8 cellular contexts compared by ENCODE assay signal in genomic region chr22:36365020-36365411, GRCh38. TPM values are rescaled to one million over a fixed set of nuclear protein-coding genes. Genes with fewer than 3 reads are reported as not detected.
DNase-seq lines count a peak whose midpoint lies in the region; ATAC-seq, FAIRE-seq and TF ChIP-seq lines count a peak whose summit lies in the region.

No MANE protein-coding gene starts in this region.

- peaks cover 0 to 49% (median 10%) of the 10 kb centered on the region in 9 donors for H3K36me3 ChIP-seq in heart left ventricle
- H3K36me3 ChIP-seq in smooth muscle cell (ENCODE audit: low read depth) = no peaks in the 10 kb centered on the region

- peak; percentile 84 for FAIRE-seq in RCC 7860 (lab: Jason Lieb, UNC)

- H3K4me1 ChIP-seq in heart left ventricle (peaks cover 39 to 100% (median 99%) of the 10 kb centered on the region in 12 donors), smooth muscle cell (ENCODE audit: low read depth) (peaks cover 96% of the 10 kb centered on the region)

- 13 to 16% (median 15%) methylated on average over 5 to 9 of the region's 9 CpGs for WGBS in heart left ventricle, 4 donors
- WGBS in smooth muscle cell (ENCODE audit: low lambda C conversion rate) = 8% methylated on average over 9 of the region's 9 CpGs

- H3K9me3 ChIP-seq in heart left ventricle (no peaks in the 10 kb centered on the region), smooth muscle cell (replicated peaks; ENCODE audit: low read depth) (no peaks in the 10 kb centered on the region)

- H4K20me1 ChIP-seq in smooth muscle cell (ENCODE audit: low read depth) = peaks cover 100% of the 10 kb centered on the region

- peak overlapping the region; percentile 43 to 99 (median 88) for H3K27ac ChIP-seq in heart left ventricle
- H3K27ac ChIP-seq in smooth muscle cell (ENCODE audit: low read depth) = peak overlapping the region; percentile 95

- no peak overlapping the region for H2AFZ ChIP-seq in smooth muscle cell (ENCODE audit: low read depth)

- H3F3A ChIP-seq in smooth muscle cell (ENCODE audit: low read depth) = peaks cover 68% of the 10 kb centered on the region

- DNase-seq in RCC 7860 (ENCODE audit: low spot score) = peak; percentile 92
- peak; percentile 43 for DNase-seq in activated gamma-delta T cell (lab: John Stamatoyannopoulos, UW)
- DNase-seq in heart left ventricle = peak in 2 of 5 donors; percentile 71 to 88
- peak; percentile 46 for DNase-seq in smooth muscle cell (lab: John Stamatoyannopoulos, UW; ENCODE audit: unreplicated experiment)
- DNase-seq in NCI-H1930 (lab: John Stamatoyannopoulos, UW) = no peak

- intact Hi-C loops in heart left ventricle (cut with DNase I) = loop anchor here in 8 of 10 donors (5.0 kb wide), 3 partner anchors 33 to 102 kb away; no protein-coding TSS in a partner anchor

- TF ChIP-seq POLR2A in heart left ventricle (IDR thresholded peaks at IDR 0.05) = no peak

- H3K4me2 ChIP-seq in smooth muscle cell = peak overlapping the region; percentile 81

- H3K27me3 ChIP-seq in heart left ventricle (no peaks in the 10 kb centered on the region), smooth muscle cell (ENCODE audit: low read depth) (no peaks in the 10 kb centered on the region)

- peaks cover 100% of the 10 kb centered on the region for H3K79me2 ChIP-seq in smooth muscle cell (ENCODE audit: low read depth)

- H3K4me3 ChIP-seq in heart left ventricle (no peak overlapping the region), smooth muscle cell (peak overlapping the region; percentile 11)

- ATAC-seq in GM19035 (IDR thresholded peaks at IDR 0.05; ENCODE audit: unreplicated experiment) = peak; percentile 61
- peak in 3 of 4 donors; percentile 68 to 69 (median 69) for ATAC-seq in heart left ventricle
- no peak for ATAC-seq in GM18867 (IDR thresholded peaks at IDR 0.05; ENCODE audit: unreplicated experiment)
- ATAC-seq in GM21423 (IDR thresholded peaks at IDR 0.05; ENCODE audit: unreplicated experiment) = no peak

- no peak for TF ChIP-seq CTCF in heart left ventricle (IDR thresholded peaks at IDR 0.05)
- no peak for TF ChIP-seq CTCF in smooth muscle cell (IDR thresholded peaks at IDR 0.05; ENCODE audit: borderline replicate concordance, insufficient read depth, poor library complexity, severe bottlenecking)

- peak overlapping the region; percentile 72 for H3K9ac ChIP-seq in smooth muscle cell (ENCODE audit: low read depth)

RNA-seq across cellular contexts. Expression of gene MYH9, which starts 22.8 kb away (rescaled TPM):
- total RNA-seq in heart left ventricle (100 to 1,000 TPM; 126 to 482 (median 238) TPM), smooth muscle cell (350 and 378 TPM in 2 replicates)
- polyA plus RNA-seq in heart left ventricle (100 to 1,000 TPM; 109 to 407 TPM), smooth muscle cell (361 and 382 TPM in 2 replicates)

Comparison
In these comparisons a context has a peak if more than half of its experiments do, and no peak if none do; other contexts are left out.
1. ATAC-seq: peak in GM19035 (single experiment) and heart left ventricle (3 of 4); none in GM18867 (single experiment) and GM21423 (single experiment).
2. DNase-seq: peak in RCC 7860 (single experiment), activated gamma-delta T cell (single experiment) and smooth muscle cell (single experiment); none in NCI-H1930 (0 of 2).